In genomic region chr1:18948048-18948912, GRCh38 we compare ENCODE assay signal across 8 cellular contexts. TPM values are rescaled to one million over a fixed set of nuclear protein-coding genes. Genes with fewer than 3 reads are reported as not detected.
DNase-seq lines count a peak whose midpoint lies in the region; ATAC-seq and TF ChIP-seq lines count a peak whose summit lies in the region.

No MANE protein-coding gene starts in this region.

- ATAC-seq in GM23338 = no peak
- no peak for ATAC-seq in GM19351 (IDR thresholded peaks at IDR 0.05; ENCODE audit: unreplicated experiment)

- peaks cover 8% of the 10 kb centered on the region; the same call in 1 of the 2 replicates for H4K20me1 ChIP-seq in GM23338 (replicated peaks; ENCODE audit: insufficient read depth)
- peaks cover 40% of the 10 kb centered on the region for H4K20me1 ChIP-seq in smooth muscle cell (ENCODE audit: low read depth)

- no peak overlapping the region for H2AFZ ChIP-seq in GM23338
- no peak overlapping the region for H2AFZ ChIP-seq in smooth muscle cell (ENCODE audit: low read depth)

- no peaks in the 10 kb centered on the region for H3K27me3 ChIP-seq in GM23338 (ENCODE audit: insufficient read depth)
- no peaks in the 10 kb centered on the region for H3K27me3 ChIP-seq in smooth muscle cell (ENCODE audit: low read depth)
- no peaks in the 10 kb centered on the region for H3K27me3 ChIP-seq in endodermal cell (ENCODE audit: control insufficient read depth, insufficient read depth, low read length, poor library complexity, severe bottlenecking)

- DNase-seq in GM23338 (ENCODE audit: low spot score) (no peak), epithelial cell of esophagus (ENCODE audit: low read depth) (peak; percentile 68), smooth muscle cell (lab: John Stamatoyannopoulos, UW; ENCODE audit: unreplicated experiment) (no peak), foreskin melanocyte (no peak), AG08395 (ENCODE audit: low spot score) (no peak), endodermal cell (no peak)
- peak; percentile 71 for DNase-seq in activated CD4-positive, alpha-beta T cell treated with anti-CD3 and anti-CD28 coated beads, Interleukin-2, amount 10 ng/mL, durations not matched to agents 7 days and 5 days

- H3K27ac ChIP-seq in GM23338 (ENCODE audit: low read depth) (no peak overlapping the region), smooth muscle cell (ENCODE audit: low read depth) (peak overlapping the region; percentile 97), endodermal cell (ENCODE audit: low read depth, low read length) (no peak overlapping the region)

- H3K4me3 Mint-ChIP-seq in GM23338 (no peak overlapping the region; the same call in 2 of the 3 replicates), endodermal cell (no peak overlapping the region)
- peak overlapping the region; percentile 75 for H3K4me3 Mint-ChIP-seq in activated CD4-positive, alpha-beta T cell treated with anti-CD3 and anti-CD28 coated beads, Interleukin-2, amount 10 ng/mL, durations not matched to agents 7 days and 5 days

- H3F3A ChIP-seq in GM23338 (replicated peaks; ENCODE audit: low read depth) (no peaks in the 10 kb centered on the region), smooth muscle cell (ENCODE audit: low read depth) (peaks cover 61% of the 10 kb centered on the region)

- H3K4me2 ChIP-seq in GM23338 (no peak overlapping the region), smooth muscle cell (peak overlapping the region; percentile 82)

- H3K79me2 ChIP-seq in GM23338 (replicated peaks; ENCODE audit: insufficient read depth) (no peaks in the 10 kb centered on the region; the same call in 1 of the 2 replicates), smooth muscle cell (ENCODE audit: low read depth) (peaks cover 98% of the 10 kb centered on the region)

- peaks cover 3% of the 10 kb centered on the region; the same call in 2 of the 3 replicates for H3K9me3 Mint-ChIP-seq in GM23338
- no peaks in the 10 kb centered on the region for H3K9me3 Mint-ChIP-seq in activated CD4-positive, alpha-beta T cell treated with anti-CD3 and anti-CD28 coated beads, Interleukin-2, amount 10 ng/mL, durations not matched to agents 7 days and 5 days
- H3K9me3 Mint-ChIP-seq in endodermal cell = no peaks in the 10 kb centered on the region

- WGBS in smooth muscle cell (ENCODE audit: low lambda C conversion rate) = 57% methylated on average over 15 of the region's 15 CpGs
- WGBS in endodermal cell (ENCODE audit: insufficient coverage in 1 of 2, insufficient read length in 1 of 2), 2 experiments = 86 to 91% methylated on average over 13 to 15 of the region's 15 CpGs

- H3K4me1 Mint-ChIP-seq in GM23338 (peaks cover 38% of the 10 kb centered on the region), endodermal cell (peaks cover 32% of the 10 kb centered on the region)
- peaks cover 90% of the 10 kb centered on the region for H3K4me1 Mint-ChIP-seq in activated CD4-positive, alpha-beta T cell treated with anti-CD3 and anti-CD28 coated beads, Interleukin-2, amount 10 ng/mL, durations not matched to agents 7 days and 5 days

- H3K27ac Mint-ChIP-seq in GM23338 = peak overlapping the region; percentile 94; the same call in 1 of the 2 replicates
- H3K27ac Mint-ChIP-seq in activated CD4-positive, alpha-beta T cell treated with anti-CD3 and anti-CD28 coated beads, Interleukin-2, amount 10 ng/mL, durations not matched to agents 7 days and 5 days = peak overlapping the region; percentile 96
- H3K27ac Mint-ChIP-seq in endodermal cell = no peak overlapping the region

- POLR2A ChIA-PET in activated CD4-positive, alpha-beta T cell treated with anti-CD3 and anti-CD28 coated beads, Interleukin-2, amount 10 ng/mL, durations not matched to agents 7 days and 5 days (lab: Charles Lee) = interaction anchor here (1.4 kb wide), 1 partner anchor 21 kb away, joined by 5 read pairs; no protein-coding TSS in a partner anchor

- CTCF ChIA-PET in activated CD4-positive, alpha-beta T cell treated with anti-CD3 and anti-CD28 coated beads, Interleukin-2, amount 10 ng/mL, durations not matched to agents 7 days and 5 days (lab: Charles Lee) = interaction anchor here (0.6 to 1.6 kb wide), 4 partner anchors 21 to 41 kb away, joined by 3 to 6 read pairs (median 4); no protein-coding TSS in a partner anchor

- H3K4me3 ChIP-seq in GM23338 (no peak overlapping the region), epithelial cell of esophagus (ENCODE audit: low read length) (no peak overlapping the region), smooth muscle cell (no peak overlapping the region), endodermal cell (ENCODE audit: low read length) (no peak overlapping the region)

- H3K4me1 ChIP-seq in GM23338 (ENCODE audit: insufficient read depth) = peaks cover 30% of the 10 kb centered on the region
- peaks cover 35% of the 10 kb centered on the region for H3K4me1 ChIP-seq in smooth muscle cell (ENCODE audit: low read depth)
- H3K4me1 ChIP-seq in endodermal cell (ENCODE audit: control insufficient read depth, insufficient read depth, low read length) = peaks cover 23% of the 10 kb centered on the region

- H3K36me3 Mint-ChIP-seq in GM23338 (ENCODE audit: low read depth) = no peaks in the 10 kb centered on the region; the same call in 2 of the 3 replicates
- peaks cover 7% of the 10 kb centered on the region for H3K36me3 Mint-ChIP-seq in activated CD4-positive, alpha-beta T cell treated with anti-CD3 and anti-CD28 coated beads, Interleukin-2, amount 10 ng/mL, durations not matched to agents 7 days and 5 days (ENCODE audit: low read depth)
- no peaks in the 10 kb centered on the region for H3K36me3 Mint-ChIP-seq in endodermal cell (ENCODE audit: low read depth)

- H3K9me2 ChIP-seq in GM23338 (ENCODE audit: insufficient read depth) = no peaks in the 10 kb centered on the region

- H3K9me3 ChIP-seq in smooth muscle cell (replicated peaks; ENCODE audit: low read depth) (no peaks in the 10 kb centered on the region), endodermal cell (ENCODE audit: control insufficient read depth, low read length) (no peaks in the 10 kb centered on the region)

- H3K9ac ChIP-seq in smooth muscle cell (ENCODE audit: low read depth) = peak overlapping the region; percentile 89
- H3K9ac ChIP-seq in endodermal cell (ENCODE audit: extremely low read depth, low read length, poor library complexity, severe bottlenecking) = no peak overlapping the region

- TF ChIP-seq CTCF in GM23338 (conservative IDR thresholded peaks at IDR 0.05; ENCODE audit: low read depth in 2 of 2) (no peak), epithelial cell of esophagus (IDR thresholded peaks at IDR 0.05; ENCODE audit: insufficient read depth, low read depth, low read length, missing control alignments) (no peak), smooth muscle cell (IDR thresholded peaks at IDR 0.05; ENCODE audit: borderline replicate concordance, insufficient read depth, poor library complexity, severe bottlenecking) (no peak), endodermal cell (conservative IDR thresholded peaks at IDR 0.05) (no peak)

- H3K27me3 Mint-ChIP-seq in GM23338 (ENCODE audit: insufficient read depth, low read depth, poor library complexity) = peaks cover 21% of the 10 kb centered on the region
- H3K27me3 Mint-ChIP-seq in activated CD4-positive, alpha-beta T cell treated with anti-CD3 and anti-CD28 coated beads, Interleukin-2, amount 10 ng/mL, durations not matched to agents 7 days and 5 days = no peaks in the 10 kb centered on the region
- no peaks in the 10 kb centered on the region for H3K27me3 Mint-ChIP-seq in endodermal cell (ENCODE audit: insufficient read depth)

- no peaks in the 10 kb centered on the region for H3K36me3 ChIP-seq in GM23338 (ENCODE audit: insufficient read depth)
- H3K36me3 ChIP-seq in smooth muscle cell (ENCODE audit: low read depth) = no peaks in the 10 kb centered on the region
- no peaks in the 10 kb centered on the region for H3K36me3 ChIP-seq in endodermal cell (ENCODE audit: control insufficient read depth, insufficient read depth, low read length)

TF ChIP-seq in GM23338, 12 proteins besides CTCF, POLR2A, EP300 and RAD21:
- TF ChIP-seq POLR2AphosphoS5 (IDR thresholded peaks at IDR 0.05; ENCODE audit: low read depth) (no peak), ZNF114 (CRISPR knock-in tag; IDR thresholded peaks at IDR 0.05) (no peak)

RNA-seq across cellular contexts. Expression of gene IFFO2, which starts 8.2 kb away (rescaled TPM):
- 7.5 and 13.2 TPM in 2 replicates for total RNA-seq in GM23338 (2014; rRNA removed; shearing (Covaris generic))
- 0.71 and 1.5 TPM in 2 replicates for polyA plus RNA-seq in GM23338 (2016; fragmentation: Nextera tagmentation; extraction: Ambion mirVana)
- total RNA-seq in activated CD4-positive, alpha-beta T cell treated with anti-CD3 and anti-CD28 coated beads, Interleukin-2, amount 10 ng/mL, durations not matched to agents 7 days and 5 days = 10 to 100 TPM; 20.4 to 21.7 TPM
- total RNA-seq in smooth muscle cell = 19.1 and 28.0 TPM in 2 replicates
- polyA plus RNA-seq in smooth muscle cell = 3.7 and 5.7 TPM in 2 replicates
- 1 to 10 TPM; 4.6 to 6.4 TPM for total RNA-seq in endodermal cell
- polyA plus RNA-seq in endodermal cell (2013, experiment 1 of 2) = 7.7 TPM
- polyA plus RNA-seq in endodermal cell (2013, experiment 2 of 2) = 6.8 TPM

RNA-seq across cellular contexts. Expression of gene ALDH4A1, which starts 45.9 kb away (rescaled TPM):
- total RNA-seq in GM23338 (2014; rRNA removed; shearing (Covaris generic)) = 33.8 and 36.9 TPM in 2 replicates
- polyA plus RNA-seq in GM23338 (2016; fragmentation: Nextera tagmentation; extraction: Ambion mirVana) = 11.3 and 13.5 TPM in 2 replicates
- 1 to 10 TPM; 4.3 to 5.9 TPM for total RNA-seq in activated CD4-positive, alpha-beta T cell treated with anti-CD3 and anti-CD28 coated beads, Interleukin-2, amount 10 ng/mL, durations not matched to agents 7 days and 5 days
- 4.6 and 4.8 TPM in 2 replicates for total RNA-seq in smooth muscle cell
- 6.3 and 7.2 TPM in 2 replicates for polyA plus RNA-seq in smooth muscle cell
- 10 to 100 TPM in 1 of 2 donors, 1 to 10 TPM in 1; 7.6 to 18.7 TPM for total RNA-seq in endodermal cell
- 13.0 TPM for polyA plus RNA-seq in endodermal cell (2013, experiment 1 of 2)
- polyA plus RNA-seq in endodermal cell (2013, experiment 2 of 2) = 13.1 TPM

Comparison
In these comparisons a context has a peak if more than half of its experiments do, and no peak if none do; other contexts are left out.
1. DNase-seq: peak in activated CD4-positive, alpha-beta T cell treated with anti-CD3 and anti-CD28 coated beads, Interleukin-2, amount 10 ng/mL, durations not matched to agents 7 days and 5 days (single experiment) and epithelial cell of esophagus (single experiment); none in GM23338 (single experiment), smooth muscle cell (single experiment), foreskin melanocyte (single experiment), AG08395 (single experiment) and endodermal cell (single experiment).